In the genomic region with DNA sequence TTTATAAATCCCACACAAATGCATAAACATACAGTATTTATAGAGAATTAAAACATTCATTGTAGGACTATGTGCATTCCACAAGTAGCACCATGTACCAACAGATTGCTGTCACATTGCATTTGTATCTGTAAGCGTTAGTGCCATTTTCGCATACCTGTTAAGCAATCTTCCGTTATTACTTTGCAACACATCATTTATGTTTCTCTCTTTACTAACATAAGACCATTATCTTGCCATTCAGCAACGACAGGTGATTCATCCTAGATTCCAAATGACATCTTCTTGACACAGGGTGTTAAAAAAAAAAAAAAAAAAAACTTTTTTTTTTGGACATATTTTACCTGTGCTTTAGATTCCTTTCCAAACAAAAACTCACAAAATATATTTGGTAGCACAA, we compare ENCODE assay signal across 10 cellular contexts.
"Had no signal": no experiment of that assay in that cellular context is flagged by ENCODE, and none has a peak within 500 bp of the region (broad histone marks: within the 10 kb centered on the region; RNA-seq: fewer than 3 reads in every experiment).

No MANE protein-coding gene starts in this region.

- H3K27ac ChIP-seq: VCaP, WERI-Rb-1 had no signal

- H3K36me3 ChIP-seq: WERI-Rb-1 had no signal

- ATAC-seq: activated CD4-positive, alpha-beta T cell treated with anti-CD3 and anti-CD28 coated beads for 36 hours; activated CD4-positive, CD25-positive, alpha-beta regulatory T cell treated with anti-CD3 and anti-CD28 coated beads, Interleukin-2, amount 50 U/mL, for 24 hours; activated CD8-positive, alpha-beta memory T cell treated with anti-CD3 and anti-CD28 coated beads, Interleukin-2, amount 10 ng/mL, durations not matched to agents 7 days and 5 days; activated CD8-positive, alpha-beta T cell treated with anti-CD3 and anti-CD28 coated beads for 36 hours; activated CD8-positive, alpha-beta T cell treated with anti-CD3 and anti-CD28 coated beads, Interleukin-2, amount 10 ng/mL, durations not matched to agents 7 days and 5 days; T-cell; T-helper 17 cell; WTC11 had no signal
